ENCODE assay signal across 1 cellular context in genomic region chr19:4068058-4068966, GRCh38.
TF ChIP-seq lines count a peak whose summit lies in the region.

No MANE protein-coding gene starts in this region.

TF ChIP-seq in HEK293, 187 proteins besides CTCF, POLR2A, EP300 and RAD21 (continued from another document):
- TF ChIP-seq ZNF658 (tag by site-specific recombination; IDR thresholded peaks at IDR 0.05) (no peak), ZSCAN23 (tag by site-specific recombination; IDR thresholded peaks at IDR 0.05) (no peak), ZNF837 (tag by site-specific recombination; IDR thresholded peaks at IDR 0.05) (no peak), ZNF362 (tag by site-specific recombination; IDR thresholded peaks at IDR 0.05) (peak; percentile 95), GLI2 (tag by site-specific recombination; IDR thresholded peaks at IDR 0.05; ENCODE audit: borderline replicate concordance, low read depth) (no peak), ZBTB8A (tag by site-specific recombination; IDR thresholded peaks at IDR 0.05) (no peak), ZBTB20 (tag by site-specific recombination; IDR thresholded peaks at IDR 0.05) (peak; percentile 58; the same call in 1 of the 2 replicates), ZNF280C (tag by site-specific recombination; IDR thresholded peaks at IDR 0.05) (no peak), KLF7 (tag by site-specific recombination; IDR thresholded peaks at IDR 0.05; ENCODE audit: borderline replicate concordance) (no peak), ATF2 (tag by site-specific recombination; IDR thresholded peaks at IDR 0.05; ENCODE audit: low read depth) (no peak), ZNF777 (tag by site-specific recombination; IDR thresholded peaks at IDR 0.05; ENCODE audit: borderline replicate concordance) (no peak), ZIC2 (tag by site-specific recombination; IDR thresholded peaks at IDR 0.05) (no peak; the same call in 1 of the 2 replicates), ZNF704 (tag by site-specific recombination; IDR thresholded peaks at IDR 0.05) (no peak), KLF1 (tag by site-specific recombination; IDR thresholded peaks at IDR 0.05) (no peak), ZNF692 (tag by site-specific recombination; IDR thresholded peaks at IDR 0.05) (no peak), ZFHX2 (tag by site-specific recombination; conservative IDR thresholded peaks at IDR 0.05) (no peak), ZNF202 (tag by site-specific recombination; IDR thresholded peaks at IDR 0.05; ENCODE audit: borderline replicate concordance) (no peak)
